In genomic region chr1:1200876-1201810, GRCh38 we compare ENCODE assay signal across 8 cellular contexts. TPM values are rescaled to one million over a fixed set of nuclear protein-coding genes. Genes with fewer than 3 reads are reported as not detected.
A peak's percentile ranks its signal among the peaks of the same experiment; 100 is the strongest.
DNase-seq lines count a peak whose midpoint lies in the region; ATAC-seq, FAIRE-seq and TF ChIP-seq lines count a peak whose summit lies in the region.

No MANE protein-coding gene starts in this region.

- H3K36me3 Mint-ChIP-seq in CD14-positive monocyte (no peaks in the 10 kb centered on the region), astrocyte (ENCODE audit: low read depth, unreplicated experiment) (no peaks in the 10 kb centered on the region)

- intact Hi-C loops in CD14-positive monocyte (cut with micrococcal nuclease), result no loop called here
- intact Hi-C loops in kidney (cut with DNase I), result no loop called here

- H3K9me3 Mint-ChIP-seq in CD14-positive monocyte, result peaks cover 0 to 3% (median 0%) of the 10 kb centered on the region in 7 donors
- no peaks in the 10 kb centered on the region for H3K9me3 Mint-ChIP-seq in astrocyte (ENCODE audit: unreplicated experiment)

- H3K27ac ChIP-seq in astrocyte (ENCODE audit: low read depth, low read length) (no peak overlapping the region), kidney (ENCODE audit: low read depth in 2 of 2, low read length in 2 of 2) (no peak overlapping the region)

- no peaks in the 10 kb centered on the region for H3K79me2 ChIP-seq in astrocyte (ENCODE audit: insufficient read depth, low read length)

- peak overlapping the region in 1 of 2 donors; percentile 30 for H3K4me3 Mint-ChIP-seq in CD14-positive monocyte
- H3K4me3 Mint-ChIP-seq in astrocyte (ENCODE audit: unreplicated experiment), result no peak overlapping the region

- H3K27me3 Mint-ChIP-seq in CD14-positive monocyte (ENCODE audit: low read depth in 3 of 3), result peaks cover 19 to 51% (median 21%) of the 10 kb centered on the region in 3 donors
- peaks cover 7% of the 10 kb centered on the region for H3K27me3 Mint-ChIP-seq in astrocyte (ENCODE audit: low read depth, unreplicated experiment)

- no peaks in the 10 kb centered on the region for H3K27me3 ChIP-seq in astrocyte (ENCODE audit: insufficient read depth, low read length)

- TF ChIP-seq CTCF in CD14-positive monocyte (IDR thresholded peaks at IDR 0.05) (no peak), astrocyte (IDR thresholded peaks at IDR 0.05; ENCODE audit: insufficient read depth, low read depth, low read length) (no peak), kidney (IDR thresholded peaks at IDR 0.05; ENCODE audit: borderline replicate concordance, extremely low read depth, insufficient read depth) (no peak)

- H3K4me3 ChIP-seq in astrocyte (ENCODE audit: insufficient read depth, low read depth, low read length), result no peak overlapping the region
- H3K4me3 ChIP-seq in kidney (ENCODE audit: low read length in 2 of 2), result no peak overlapping the region

- H3K36me3 ChIP-seq in astrocyte (ENCODE audit: insufficient read depth, low read length), result no peaks in the 10 kb centered on the region
- no peaks in the 10 kb centered on the region for H3K36me3 ChIP-seq in kidney (ENCODE audit: control insufficient read depth in 1 of 2, insufficient read depth in 2 of 2, low read length in 2 of 2)

- H2AFZ ChIP-seq in astrocyte (ENCODE audit: low read depth, low read length), result no peak overlapping the region

- H3K9me3 ChIP-seq in astrocyte (ENCODE audit: insufficient read depth, low read depth, low read length) (no peaks in the 10 kb centered on the region), kidney (ENCODE audit: control insufficient read depth in 1 of 2, low read length in 2 of 2) (no peaks in the 10 kb centered on the region)

- peak overlapping the region in 3 of 7 donors; percentile 45 to 54 (median 48) for H3K27ac Mint-ChIP-seq in CD14-positive monocyte
- no peak overlapping the region for H3K27ac Mint-ChIP-seq in astrocyte (ENCODE audit: unreplicated experiment)

- ATAC-seq in HG02759 (IDR thresholded peaks at IDR 0.05; ENCODE audit: unreplicated experiment), result peak; percentile 50

- H3K4me1 Mint-ChIP-seq in CD14-positive monocyte (no peaks in the 10 kb centered on the region), astrocyte (ENCODE audit: low read depth, unreplicated experiment) (no peaks in the 10 kb centered on the region)

- peak; percentile 64 for DNase-seq in CD14-positive monocyte (ENCODE audit: low spot score)
- peak; percentile 85 for DNase-seq in T-helper 9 cell
- DNase-seq in astrocyte (ENCODE audit: low read depth), result peak; percentile 20
- DNase-seq in kidney, result peak; percentile 88
- DNase-seq in stimulated activated CD4-positive, alpha-beta T cell treated with anti-CD3 and anti-CD28 coated beads, Interleukin-4, amount 100 ng/mL, for 48 hours (ENCODE audit: low read depth in 2 of 2), result peak; percentile 76 to 86
- DNase-seq in NCI-H2081 (lab: John Stamatoyannopoulos, UW), result no peak
- DNase-seq in ureter (ENCODE audit: low spot score), result no peak

- H3K9ac ChIP-seq in astrocyte (ENCODE audit: low read length), result peak overlapping the region; percentile 27
- H3K9ac ChIP-seq in kidney (ENCODE audit: low read length in 2 of 2), result no peak overlapping the region

- H3K4me2 ChIP-seq in astrocyte (ENCODE audit: low read length), result peak overlapping the region; percentile 70

- H4K20me1 ChIP-seq in astrocyte (ENCODE audit: insufficient read depth, low read length), result no peaks in the 10 kb centered on the region

- FAIRE-seq in astrocyte (lab: Jason Lieb, UNC), result no peak
- no peak for FAIRE-seq in kidney (lab: Jason Lieb, UNC)

- H3K4me1 ChIP-seq in astrocyte (ENCODE audit: insufficient read depth, low read length) (peaks cover 2% of the 10 kb centered on the region), kidney (ENCODE audit: control insufficient read depth in 1 of 2, insufficient read depth in 1 of 2, low read depth in 1 of 2, low read length in 2 of 2) (no peaks in the 10 kb centered on the region)

RNA-seq across cellular contexts. Expression of gene TNFRSF18, which starts 5.2 kb away (rescaled TPM):
- polyA plus RNA-seq in CD14-positive monocyte (not detected), kidney (ENCODE audit: insufficient read depth, low read depth, low replicate concordance) (not detected)
- total RNA-seq in astrocyte (0.65 and 0.66 TPM in 2 replicates), kidney (8.1 TPM), ureter (3.3 TPM)

RNA-seq across cellular contexts. Expression of gene TNFRSF4, which starts 12.8 kb away (rescaled TPM):
- polyA plus RNA-seq in CD14-positive monocyte, result not detected
- 0.34 and 0.41 TPM in 2 replicates for total RNA-seq in astrocyte
- total RNA-seq in kidney, result 5.1 TPM
- 3.3 TPM for polyA plus RNA-seq in kidney (ENCODE audit: insufficient read depth, low read depth, low replicate concordance)
- total RNA-seq in ureter, result 2.0 TPM

RNA-seq across cellular contexts. Expression of gene TTLL10, which starts 27.5 kb away (rescaled TPM):
- under 1 TPM in 1 of 2 donors, not detected in 1; 0.06 TPM for polyA plus RNA-seq in CD14-positive monocyte
- total RNA-seq in astrocyte, result not detected in 2 replicates
- 1.5 TPM for total RNA-seq in kidney
- polyA plus RNA-seq in kidney (ENCODE audit: insufficient read depth, low read depth, low replicate concordance), result not detected
- 2.3 TPM for total RNA-seq in ureter

RNA-seq across cellular contexts. Expression of gene SDF4, which starts 30.7 kb away (rescaled TPM):
- 10 to 100 TPM; 81.7 to 89.0 TPM for polyA plus RNA-seq in CD14-positive monocyte
- 175 and 180 TPM in 2 replicates for total RNA-seq in astrocyte
- total RNA-seq in kidney, result 160 TPM
- 143 TPM for polyA plus RNA-seq in kidney (ENCODE audit: insufficient read depth, low read depth, low replicate concordance)
- total RNA-seq in ureter, result 134 TPM

RNA-seq across cellular contexts. Expression of gene B3GALT6, which starts 30.9 kb away (rescaled TPM):
- polyA plus RNA-seq in CD14-positive monocyte, result 1 to 10 TPM; 1.9 to 8.8 TPM
- total RNA-seq in astrocyte, result 22.4 and 27.5 TPM in 2 replicates
- total RNA-seq in kidney, result 20.3 TPM
- 13.7 TPM for polyA plus RNA-seq in kidney (ENCODE audit: insufficient read depth, low read depth, low replicate concordance)
- 14.8 TPM for total RNA-seq in ureter

Comparison
In these comparisons a context has a peak if more than half of its experiments do, and no peak if none do; other contexts are left out.
1. DNase-seq: peak in CD14-positive monocyte (single experiment), T-helper 9 cell (single experiment), astrocyte (single experiment), kidney (single experiment) and stimulated activated CD4-positive, alpha-beta T cell treated with anti-CD3 and anti-CD28 coated beads, Interleukin-4, amount 100 ng/mL, for 48 hours (2 of 2); none in NCI-H2081 (0 of 2) and ureter (single experiment).